8 cellular contexts compared by ENCODE assay signal in the genomic region with DNA sequence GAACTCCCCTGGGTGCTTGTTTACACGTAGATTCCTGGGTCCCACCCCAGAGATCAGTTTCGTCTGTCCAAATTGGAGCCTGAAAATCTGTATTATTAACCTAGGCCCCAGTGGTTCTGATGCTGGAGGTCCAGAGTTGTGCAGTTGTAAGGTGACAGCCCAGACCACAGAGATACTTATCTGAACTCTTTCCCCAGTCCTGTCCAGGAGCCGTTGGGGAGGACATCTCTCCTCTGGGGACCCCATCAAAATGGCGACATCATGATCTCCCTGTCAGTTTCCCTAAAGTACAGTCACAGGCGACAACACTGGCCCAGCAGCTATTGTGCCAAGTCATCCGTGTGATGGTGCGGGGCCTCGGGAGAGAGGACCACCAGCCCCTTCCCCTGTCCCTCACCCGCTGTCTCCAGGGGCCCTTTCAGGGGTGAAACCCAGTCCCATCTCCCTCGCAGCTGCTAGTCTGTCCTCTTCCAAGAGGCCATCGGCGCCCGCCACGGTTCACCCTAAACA. TPM values are rescaled to one million over a fixed set of nuclear protein-coding genes. Genes with fewer than 3 reads are reported as not detected.
DNase-seq lines count a peak whose midpoint lies in the region; ATAC-seq lines count a peak whose summit lies in the region.

No MANE protein-coding gene starts in this region.

- CTCF ChIA-PET in CD4-positive, alpha-beta memory T cell (lab: Charles Lee; ENCODE audit: partially characterized antibody): interaction anchor here (0.9 to 1.4 kb wide), 2 partner anchors 10 to 23 kb away, joined by 3 to 4 read pairs; no protein-coding TSS in a partner anchor

- peaks cover 36% of the 10 kb centered on the region for H3K4me1 ChIP-seq in CD4-positive, alpha-beta memory T cell (ENCODE audit: insufficient read depth, low read length)
- H3K4me1 ChIP-seq in ectodermal cell (ENCODE audit: control insufficient read depth, insufficient read depth, low read length) (peaks cover 18% of the 10 kb centered on the region), neuron (ENCODE audit: insufficient read depth, low read length) (peaks cover 13% of the 10 kb centered on the region)

- H3K27me3 ChIP-seq in CD4-positive, alpha-beta memory T cell (ENCODE audit: insufficient read depth, low read length): no peaks in the 10 kb centered on the region
- H3K27me3 ChIP-seq in ectodermal cell (ENCODE audit: control insufficient read depth, insufficient read depth, low read length, poor library complexity, severe bottlenecking) (peaks cover 32% of the 10 kb centered on the region), neuron (ENCODE audit: insufficient read depth, low read length) (peaks cover 20% of the 10 kb centered on the region)

- peak overlapping the region; percentile 64 for H2AFZ ChIP-seq in neuron (ENCODE audit: low read depth, low read length)

- DNase-seq in CD4-positive, alpha-beta memory T cell: no peak
- DNase-seq in NCI-H226 (peak; percentile 0), glomerular visceral epithelial cell (ENCODE audit: extremely low spot score) (no peak)

- peaks cover 6% of the 10 kb centered on the region for H3K36me3 ChIP-seq in CD4-positive, alpha-beta memory T cell (ENCODE audit: insufficient read depth, low read length)
- H3K36me3 ChIP-seq in ectodermal cell (ENCODE audit: control insufficient read depth, insufficient read depth, low read length): no peaks in the 10 kb centered on the region
- no peaks in the 10 kb centered on the region for H3K36me3 ChIP-seq in neuron (ENCODE audit: insufficient read depth, low read length)

- peaks cover 0 to 17% of the 10 kb centered on the region in 2 donors for H3K36me3 Mint-ChIP-seq in CD4-positive, alpha-beta memory T cell

- peak overlapping the region; percentile 97 to 99 (median 98) for H3K27ac Mint-ChIP-seq in CD4-positive, alpha-beta memory T cell

- WGBS in ectodermal cell, 2 experiments: 30 to 34% methylated on average over 14 of the region's 14 CpGs

- H3K9me3 ChIP-seq in CD4-positive, alpha-beta memory T cell (ENCODE audit: control insufficient read depth in 1 of 2, low read length in 2 of 2): no peaks in the 10 kb centered on the region
- no peaks in the 10 kb centered on the region for H3K9me3 ChIP-seq in ectodermal cell (ENCODE audit: control insufficient read depth, low read length)
- no peaks in the 10 kb centered on the region for H3K9me3 ChIP-seq in neuron (ENCODE audit: low read length)

- H3K4me3 ChIP-seq in CD4-positive, alpha-beta memory T cell (ENCODE audit: low read length in 2 of 2): peak overlapping the region in 1 of 2 donors; percentile 76
- peak overlapping the region; percentile 63 for H3K4me3 ChIP-seq in ectodermal cell (ENCODE audit: insufficient read depth, low read depth, low read length)
- peak overlapping the region; percentile 70 for H3K4me3 ChIP-seq in neuron (ENCODE audit: low read length)

- intact Hi-C loops in CD4-positive, alpha-beta memory T cell (cut with micrococcal nuclease): loop anchor here (1.0 kb wide), 1 partner anchor 8 kb away; no protein-coding TSS in a partner anchor

- ATAC-seq in GM19452 (IDR thresholded peaks at IDR 0.05; ENCODE audit: unreplicated experiment) (no peak), HG03565 (IDR thresholded peaks at IDR 0.05; ENCODE audit: unreplicated experiment) (no peak), HG03432 (IDR thresholded peaks at IDR 0.05; ENCODE audit: unreplicated experiment) (no peak)

- no peaks in the 10 kb centered on the region for H3K9me3 Mint-ChIP-seq in CD4-positive, alpha-beta memory T cell

- peak overlapping the region; percentile 92 for H3K27ac ChIP-seq in CD4-positive, alpha-beta memory T cell (ENCODE audit: low read depth, low read length)
- no peak overlapping the region for H3K27ac ChIP-seq in ectodermal cell (ENCODE audit: insufficient read depth, low read depth, low read length, poor library complexity, severe bottlenecking)

- POLR2A ChIA-PET in CD4-positive, alpha-beta memory T cell (lab: Charles Lee; ENCODE audit: partially characterized antibody): interaction anchor here (1.2 to 6.2 kb wide), 3 partner anchors 10 to 69 kb away, joined by 3 to 38 read pairs (median 4); no protein-coding TSS in a partner anchor

- H3K4me3 Mint-ChIP-seq in CD4-positive, alpha-beta memory T cell: peak overlapping the region; percentile 68 to 94 (median 82)

- H3K4me1 Mint-ChIP-seq in CD4-positive, alpha-beta memory T cell: peaks cover 20 to 67% (median 40%) of the 10 kb centered on the region in 4 donors

- no peaks in the 10 kb centered on the region for H3K27me3 Mint-ChIP-seq in CD4-positive, alpha-beta memory T cell

RNA-seq across cellular contexts. Expression of a gene that starts 0.7 kb away (rescaled TPM):
- total RNA-seq in CD4-positive, alpha-beta memory T cell: 10 to 100 TPM; 46.4 to 50.3 TPM
- 10 to 100 TPM; 58.4 to 66.7 TPM for polyA plus RNA-seq in CD4-positive, alpha-beta memory T cell
- 14.9 TPM for polyA plus RNA-seq in ectodermal cell (2013, experiment 1 of 4)
- polyA plus RNA-seq in ectodermal cell (2013, experiment 2 of 4): 14.9 TPM
- polyA plus RNA-seq in ectodermal cell (2013, experiment 3 of 4): 13.0 TPM
- polyA plus RNA-seq in ectodermal cell (2013, experiment 4 of 4): 12.9 TPM

RNA-seq across cellular contexts. Expression of a gene that starts 29.3 kb away (rescaled TPM):
- total RNA-seq in CD4-positive, alpha-beta memory T cell: under 1 TPM in 1 of 2 experiments, not detected in 1; 0.17 TPM
- polyA plus RNA-seq in CD4-positive, alpha-beta memory T cell: not detected
- polyA plus RNA-seq in ectodermal cell (2013, experiment 1 of 4): not detected
- not detected for polyA plus RNA-seq in ectodermal cell (2013, experiment 2 of 4)
- not detected for polyA plus RNA-seq in ectodermal cell (2013, experiment 3 of 4)
- polyA plus RNA-seq in ectodermal cell (2013, experiment 4 of 4): not detected

RNA-seq across cellular contexts. Expression of a gene that starts 47.6 kb away (rescaled TPM):
- not detected for total RNA-seq in CD4-positive, alpha-beta memory T cell
- polyA plus RNA-seq in CD4-positive, alpha-beta memory T cell: not detected
- not detected for polyA plus RNA-seq in ectodermal cell (2013, experiment 1 of 4)
- not detected for polyA plus RNA-seq in ectodermal cell (2013, experiment 2 of 4)
- polyA plus RNA-seq in ectodermal cell (2013, experiment 3 of 4): not detected
- not detected for polyA plus RNA-seq in ectodermal cell (2013, experiment 4 of 4)
